ENCODE assay signal across 8 cellular contexts in genomic region chr16:51507286-51507685, GRCh38.
"Had no signal": no experiment of that assay in that cellular context is flagged by ENCODE, and none has a peak within 500 bp of the region (broad histone marks: within the 10 kb centered on the region; RNA-seq: fewer than 3 reads in every experiment).

No MANE protein-coding gene starts in this region.

- H3K4me3 ChIP-seq: HAP-1 had no signal

- ATAC-seq: HCT116, HepG2 had no signal

- H3K36me3 ChIP-seq: HAP-1 had no signal

- DNase-seq: GOT3, H7, HFFc6, KBM-7 had no signal

- H3K27ac ChIP-seq: HL-60 had no signal

- H3K4me1 ChIP-seq: HAP-1 had no signal
